16 cellular contexts compared by ENCODE assay signal in the genomic region with DNA sequence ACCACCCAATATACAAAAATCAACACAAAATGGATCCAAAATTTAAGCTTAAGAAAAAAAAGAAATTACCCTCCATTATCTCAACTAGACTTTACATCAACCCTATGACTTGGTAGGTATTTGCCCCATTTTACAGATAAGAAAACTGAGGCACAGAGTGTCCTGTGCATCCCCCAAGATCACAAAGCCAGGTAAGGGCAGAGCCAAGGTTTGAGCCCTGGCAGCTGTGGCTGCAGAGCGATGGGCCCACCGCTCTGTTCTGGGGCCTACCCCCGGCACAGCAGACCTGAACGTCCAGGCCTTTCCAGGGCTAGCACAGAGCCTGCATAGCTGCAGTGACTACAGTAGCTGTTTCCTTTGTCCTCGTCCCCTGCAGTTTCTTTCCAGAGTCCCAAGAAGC.
A peak's percentile ranks its signal among the peaks of the same experiment; 100 is the strongest.
DNase-seq lines count a peak whose midpoint lies in the region; ATAC-seq, FAIRE-seq and TF ChIP-seq lines count a peak whose summit lies in the region.
"Had no signal": no experiment of that assay in that cellular context is flagged by ENCODE, and none has a peak within 500 bp of the region (broad histone marks: within the 10 kb centered on the region; RNA-seq: fewer than 3 reads in every experiment).

No MANE protein-coding gene starts in this region.

- in situ Hi-C loops in HepG2 (cut with HindIII; ENCODE audit: extremely low pct_ligation_motif_present, low pct_unique_long_range_greater_than_20kb): loop anchor here (10.0 to 25.0 kb wide), 3 partner anchors 776 to 1774 kb away; no protein-coding TSS in a partner anchor

- ATAC-seq in HepG2: no peak
- no peak for ATAC-seq in right lobe of liver
- no peak for ATAC-seq in HG03175 (IDR thresholded peaks at IDR 0.05; ENCODE audit: unreplicated experiment)

- TF ChIP-seq CTCF in HepG2 (CRISPR knock-in tag; IDR thresholded peaks at IDR 0.05) (no peak), right lobe of liver (IDR thresholded peaks at IDR 0.05) (no peak), colonic mucosa (IDR thresholded peaks at IDR 0.05) (no peak), neural progenitor cell (IDR thresholded peaks at IDR 0.05) (no peak)

- no peak for TF ChIP-seq RAD21 in HepG2 (CRISPR knock-in tag; IDR thresholded peaks at IDR 0.05)

- CTCF ChIA-PET in HepG2 (lab: Yijun Ruan, JAX; ENCODE audit: low intra/inter-chr PET ratio, low total read pairs): no interaction called here

- H3K36me3 ChIP-seq in HepG2 (replicated peaks in 1 of 2; ENCODE audit: control insufficient read depth in 1 of 2, insufficient read depth in 2 of 2, low read length in 2 of 2) (peaks cover 4 to 9% of the 10 kb centered on the region in 2 experiments; a peak in 4 of 5 replicates), right lobe of liver (no peaks in the 10 kb centered on the region), colonic mucosa (no peaks in the 10 kb centered on the region), neural progenitor cell (no peaks in the 10 kb centered on the region)
- H3K36me3 ChIP-seq: BLaER1 treated with 17β-estradiol and CSF1 and Interleukin-3, amounts not matched to agents 10 nM and 100 nM had no signal

- H3K27ac ChIP-seq in HepG2 (ENCODE audit: extremely low read length, insufficient read depth, low read length): no peak overlapping the region
- H3K27ac ChIP-seq in right lobe of liver: no peak overlapping the region
- no peak overlapping the region for H3K27ac ChIP-seq in colonic mucosa
- H3K27ac ChIP-seq in neural progenitor cell: peak overlapping the region; percentile 36
- H3K27ac ChIP-seq: BLaER1 treated with 17β-estradiol and CSF1 and Interleukin-3, amounts not matched to agents 10 nM and 100 nM had no signal

- H3K4me3 Mint-ChIP-seq in neural progenitor cell: no peak overlapping the region
- H3K4me3 Mint-ChIP-seq: H9 had no signal

- H2AFZ ChIP-seq in HepG2 (ENCODE audit: low read length) (no peak overlapping the region), neural progenitor cell (replicated peaks) (peak overlapping the region; percentile 56)

- TF ChIP-seq EP300 in HepG2 (IDR thresholded peaks at IDR 0.05; ENCODE audit: low read depth in 2 of 2, low read length in 2 of 2) (no peak), HepG2 (CRISPR knock-in tag; IDR thresholded peaks at IDR 0.05; ENCODE audit: borderline replicate concordance) (no peak)

- H3K9ac ChIP-seq in HepG2 (ENCODE audit: insufficient read depth, low read depth, low read length) (no peak overlapping the region), colonic mucosa (ENCODE audit: low read depth in 2 of 2, low read length in 2 of 2) (peak overlapping the region; percentile 3 to 48), neural progenitor cell (no peak overlapping the region)
- H3K9ac ChIP-seq: BLaER1 treated with 17β-estradiol and CSF1 and Interleukin-3, amounts not matched to agents 10 nM and 100 nM had no signal

- H3K9me3 Mint-ChIP-seq in neural progenitor cell: peaks cover 25% of the 10 kb centered on the region

- WGBS in HepG2 (ENCODE audit: low lambda C conversion rate): 97% methylated on average over 5 of the region's 5 CpGs
- no CpG with 5 or more reads among the region's 5 CpGs for WGBS in right lobe of liver (ENCODE audit: insufficient coverage, low coverage, low lambda C conversion rate, missing lambda C conversion rate)

- peaks cover 24% of the 10 kb centered on the region for H3F3A ChIP-seq in neural progenitor cell (ENCODE audit: low read depth)

- H3K79me2 ChIP-seq in HepG2 (ENCODE audit: insufficient read depth, low read length) (peaks cover 87% of the 10 kb centered on the region), neural progenitor cell (ENCODE audit: low read depth) (no peaks in the 10 kb centered on the region)

- no TSS peak for BruUV-seq in HepG2 (replicated peaks; lab: Mats Ljungman, UMichigan)

- no peak overlapping the region for H3K4me3 ChIP-seq in HepG2 (replicated peaks in 1 of 3; ENCODE audit: insufficient read depth in 1 of 3, low read depth in 2 of 3, low read length in 3 of 3)
- H3K4me3 ChIP-seq in right lobe of liver: no peak overlapping the region
- H3K4me3 ChIP-seq in colonic mucosa: no peak overlapping the region
- H3K4me3 ChIP-seq in neural progenitor cell: no peak overlapping the region
- H3K4me3 ChIP-seq: BLaER1 treated with 17β-estradiol and CSF1 and Interleukin-3, amounts not matched to agents 10 nM and 100 nM had no signal

- H3K4me1 ChIP-seq in HepG2 (ENCODE audit: insufficient read depth, low read length) (peaks cover 96% of the 10 kb centered on the region), right lobe of liver (no peaks in the 10 kb centered on the region), colonic mucosa (no peaks in the 10 kb centered on the region), neural progenitor cell (peaks cover 27% of the 10 kb centered on the region)

- TF ChIP-seq POLR2A in HepG2 (IDR thresholded peaks at IDR 0.05; ENCODE audit: insufficient read depth in 1 of 2, low read depth in 2 of 2, low read length in 2 of 2): no peak
- no peak for TF ChIP-seq POLR2A in right lobe of liver (IDR thresholded peaks at IDR 0.05)

- intact Hi-C loops in HepG2 (cut with micrococcal nuclease; ENCODE audit: unreplicated experiment) (no loop called here), right lobe of liver (cut with DNase I) (no loop called here), colonic mucosa (cut with DNase I) (loop anchor here (5.0 kb wide), 1 partner anchor 411 kb away; no protein-coding TSS in a partner anchor)

- H3K36me3 Mint-ChIP-seq in neural progenitor cell: no peaks in the 10 kb centered on the region

- no peaks in the 10 kb centered on the region; the same call in 1 of the 2 replicates for H4K20me1 ChIP-seq in HepG2 (ENCODE audit: insufficient read depth, low read length)
- no peaks in the 10 kb centered on the region for H4K20me1 ChIP-seq in neural progenitor cell (ENCODE audit: low read depth)
- H4K20me1 ChIP-seq: BLaER1 treated with 17β-estradiol and CSF1 and Interleukin-3, amounts not matched to agents 10 nM and 100 nM had no signal

- H3K4me1 Mint-ChIP-seq in neural progenitor cell: peaks cover 37% of the 10 kb centered on the region

- peaks cover 9% of the 10 kb centered on the region for H3K9me3 ChIP-seq in HepG2 (ENCODE audit: low read length)
- H3K9me3 ChIP-seq in right lobe of liver: no peaks in the 10 kb centered on the region
- H3K9me3 ChIP-seq in colonic mucosa: no peaks in the 10 kb centered on the region
- H3K9me3 ChIP-seq in neural progenitor cell (ENCODE audit: low read depth): no peaks in the 10 kb centered on the region

- DNase-seq in HepG2 (ENCODE audit: low spot score): no peak
- no peak for DNase-seq in right lobe of liver
- no peak for DNase-seq in colonic mucosa
- no peak for DNase-seq in neural progenitor cell (ENCODE audit: low spot score)
- DNase-seq in NCI-H1105 (lab: John Stamatoyannopoulos, UW): no peak
- DNase-seq in NOMO-1 (lab: John Stamatoyannopoulos, UW; ENCODE audit: unreplicated experiment in 2 of 2): no peak
- DNase-seq in Kasumi-1 (lab: John Stamatoyannopoulos, UW): no peak
- DNase-seq: 8988T, DMS 273 treated with DMSO at 0.1 percent for 48 hours, NCI-H1048, NCI-H1694, NCI-H2107, NCI-H345 had no signal

- FAIRE-seq in HepG2 (lab: Jason Lieb, UNC): no peak

- POLR2A ChIA-PET in HepG2 (lab: Yijun Ruan, JAX): interaction anchor here (1.3 to 4.6 kb wide), 4 partner anchors 13 to 416 kb away, joined by 3 to 72 read pairs (median 8); a partner anchor contains a TSS

- H3K27me3 Mint-ChIP-seq in neural progenitor cell (ENCODE audit: insufficient read depth, low read depth): peaks cover under 1% of the 10 kb centered on the region

- H3K27me3 ChIP-seq in HepG2 (ENCODE audit: control insufficient read depth in 1 of 2, insufficient read depth in 2 of 2, low read length in 2 of 2): no peaks in the 10 kb centered on the region
- H3K27me3 ChIP-seq in right lobe of liver: no peaks in the 10 kb centered on the region
- no peaks in the 10 kb centered on the region for H3K27me3 ChIP-seq in colonic mucosa
- no peaks in the 10 kb centered on the region for H3K27me3 ChIP-seq in neural progenitor cell

- H3K27ac Mint-ChIP-seq in neural progenitor cell: peak overlapping the region; percentile 31
- H3K27ac Mint-ChIP-seq: H9 had no signal

- H3K4me2 ChIP-seq in HepG2 (ENCODE audit: low read depth, low read length): no peak overlapping the region
- peak overlapping the region; percentile 57 for H3K4me2 ChIP-seq in neural progenitor cell
- H3K4me2 ChIP-seq: BLaER1 treated with 17β-estradiol and CSF1 and Interleukin-3, amounts not matched to agents 10 nM and 100 nM had no signal

TF ChIP-seq in HepG2, 621 proteins besides CTCF, POLR2A, EP300 and RAD21:
- TF ChIP-seq, protein P1, sequence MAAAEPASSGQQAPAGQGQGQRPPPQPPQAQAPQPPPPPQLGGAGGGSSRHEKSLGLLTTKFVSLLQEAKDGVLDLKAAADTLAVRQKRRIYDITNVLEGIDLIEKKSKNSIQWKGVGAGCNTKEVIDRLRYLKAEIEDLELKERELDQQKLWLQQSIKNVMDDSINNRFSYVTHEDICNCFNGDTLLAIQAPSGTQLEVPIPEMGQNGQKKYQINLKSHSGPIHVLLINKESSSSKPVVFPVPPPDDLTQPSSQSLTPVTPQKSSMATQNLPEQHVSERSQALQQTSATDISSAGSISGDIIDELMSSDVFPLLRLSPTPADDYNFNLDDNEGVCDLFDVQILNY (CRISPR knock-in tag; conservative IDR thresholded peaks at IDR 0.05): no peak
- TF ChIP-seq RBM22 (optimal IDR thresholded peaks at IDR 0.05; ENCODE audit: low read length): peak; percentile 56
- peak; percentile 71; the same call in 1 of the 2 replicates for TF ChIP-seq ADNP (CRISPR knock-in tag; IDR thresholded peaks at IDR 0.05)
- TF ChIP-seq ZNF629 (CRISPR knock-in tag; conservative IDR thresholded peaks at IDR 0.05): peak; percentile 96
- no peak for TF ChIP-seq ZNF160 (CRISPR knock-in tag; IDR thresholded peaks at IDR 0.05)
- no peak for TF ChIP-seq ZNF773 (CRISPR knock-in tag; IDR thresholded peaks at IDR 0.05; ENCODE audit: borderline replicate concordance)
- 0 out of 2 replicates have a peak, but pooled peaks have one; percentile 55 for TF ChIP-seq ZMYM3 (CRISPR knock-in tag; IDR thresholded peaks at IDR 0.05)
- TF ChIP-seq AKAP8 (CRISPR knock-in tag; IDR thresholded peaks at IDR 0.05): no peak

Comparison
In these comparisons a context has a peak if more than half of its experiments do, and no peak if none do; other contexts are left out.
1. H3K9ac ChIP-seq: peak in colonic mucosa (2 of 2); none in HepG2 (single experiment) and neural progenitor cell (single experiment).